Comparison of ENCODE assay signal across 19 cellular contexts in the genomic region with DNA sequence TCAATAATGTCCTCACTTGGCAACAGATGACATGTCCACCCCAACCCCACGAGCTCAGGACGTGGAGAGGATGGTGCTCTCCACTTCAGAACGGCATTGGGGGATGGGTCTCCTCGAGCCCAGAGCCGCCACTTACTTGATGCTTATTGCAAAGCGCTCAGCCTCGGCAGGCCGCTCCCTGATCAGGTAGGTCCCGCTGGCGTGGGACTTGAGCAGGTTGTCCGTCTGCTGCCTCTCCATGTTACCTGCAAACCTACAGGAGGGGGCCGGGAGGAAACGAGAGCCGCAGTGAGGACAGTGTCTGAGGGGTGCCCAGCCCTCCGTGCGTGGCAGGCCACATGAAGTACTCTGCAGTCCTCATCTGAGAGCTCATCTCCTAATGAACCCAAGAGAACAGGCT.
"Had no signal": no experiment of that assay in that cellular context is flagged by ENCODE, and none has a peak within 500 bp of the region (broad histone marks: within the 10 kb centered on the region; RNA-seq: fewer than 3 reads in every experiment).

No MANE protein-coding gene starts in this region.

- H3K9me3 Mint-ChIP-seq: activated naive CD4-positive, alpha-beta T cell treated with anti-CD3 and anti-CD28 coated beads, Interleukin-2, amount 50 U/mL, for 72 hours; brain; dendritic cell treated with granulocyte-macrophage colony-stimulating factor and Interleukin-4, amounts not matched to agents 40 ng/mL and 50 ng/mL, for 4 days; stimulated activated naive CD8-positive, alpha-beta T cell treated with anti-CD3 and anti-CD28 coated beads, Interleukin-15, amount 100 ng/mL, for 72 hours had no signal

- H3K4me3 Mint-ChIP-seq: activated CD8-positive, alpha-beta memory T cell treated with anti-CD3 and anti-CD28 coated beads, Interleukin-2, amount 10 ng/mL, durations not matched to agents 7 days and 5 days; activated T-cell treated with anti-CD3 and anti-CD28 coated beads, Interleukin-2, amount 50 U/mL, for 24 hours; brain; dendritic cell treated with granulocyte-macrophage colony-stimulating factor and Interleukin-4, amounts not matched to agents 40 ng/mL and 50 ng/mL, for 4 days; stimulated activated naive CD8-positive, alpha-beta T cell treated with anti-CD3 and anti-CD28 coated beads, Interleukin-15, amount 100 ng/mL, for 72 hours; T-cell had no signal

- H3K27ac ChIP-seq: neutrophil, SK-N-MC had no signal

- H3K27me3 Mint-ChIP-seq: activated CD8-positive, alpha-beta memory T cell treated with anti-CD3 and anti-CD28 coated beads, Interleukin-2, amount 10 ng/mL, durations not matched to agents 7 days and 5 days; activated T-cell treated with anti-CD3 and anti-CD28 coated beads, Interleukin-2, amount 50 U/mL, for 24 hours; brain; dendritic cell treated with granulocyte-macrophage colony-stimulating factor and Interleukin-4, amounts not matched to agents 40 ng/mL and 50 ng/mL, for 4 days; naive B cell; progenitor cell of endocrine pancreas; stimulated activated naive CD8-positive, alpha-beta T cell treated with anti-CD3 and anti-CD28 coated beads, Interleukin-15, amount 100 ng/mL, for 72 hours; T-cell had no signal

- H3K4me3 ChIP-seq: SK-N-MC had no signal

- H3K27ac Mint-ChIP-seq: activated CD8-positive, alpha-beta memory T cell treated with anti-CD3 and anti-CD28 coated beads, Interleukin-2, amount 10 ng/mL, durations not matched to agents 7 days and 5 days; activated naive CD4-positive, alpha-beta T cell treated with anti-CD3 and anti-CD28 coated beads, Interleukin-2, amount 50 U/mL, for 72 hours; activated T-cell treated with anti-CD3 and anti-CD28 coated beads, Interleukin-2, amount 50 U/mL, for 24 hours; dendritic cell treated with granulocyte-macrophage colony-stimulating factor and Interleukin-4, amounts not matched to agents 40 ng/mL and 50 ng/mL, for 4 days; T-cell had no signal

- H3K36me3 Mint-ChIP-seq: activated CD8-positive, alpha-beta memory T cell treated with anti-CD3 and anti-CD28 coated beads, Interleukin-2, amount 10 ng/mL, durations not matched to agents 7 days and 5 days had no signal

- H3K36me3 ChIP-seq: neutrophil had no signal

- H3K27me3 ChIP-seq: neutrophil had no signal

- DNase-seq: activated CD4-positive, alpha-beta T cell treated with anti-CD3 and anti-CD28 coated beads, Interleukin-2, amount 50 U/mL, for 48 hours; activated CD8-positive, alpha-beta memory T cell treated with anti-CD3 and anti-CD28 coated beads, Interleukin-2, amount 10 ng/mL, durations not matched to agents 7 days and 5 days; activated effector memory CD4-positive, alpha-beta T cell treated with Interleukin-2 at 50 U/mL for 16 hours; activated T-cell treated with anti-CD3 and anti-CD28 coated beads, Interleukin-2, amount 50 U/mL, for 24 hours; amygdala; effector memory CD4-positive, alpha-beta T cell; foreskin melanocyte; naive B cell; stimulated activated CD4-positive, alpha-beta T cell treated with anti-CD3 and anti-CD28 coated beads, Interleukin-1b, Interleukin-23, amount 100 ng/mL, for 48 hours; stimulated activated naive CD8-positive, alpha-beta T cell treated with anti-CD3 and anti-CD28 coated beads, Interleukin-15, amount 100 ng/mL, for 72 hours; T-cell; T-helper 9 cell had no signal

- H3K4me1 Mint-ChIP-seq: activated CD8-positive, alpha-beta memory T cell treated with anti-CD3 and anti-CD28 coated beads, Interleukin-2, amount 10 ng/mL, durations not matched to agents 7 days and 5 days; brain; naive B cell; stimulated activated naive CD8-positive, alpha-beta T cell treated with anti-CD3 and anti-CD28 coated beads, Interleukin-15, amount 100 ng/mL, for 72 hours; T-cell had no signal

- ATAC-seq: activated CD8-positive, alpha-beta memory T cell treated with anti-CD3 and anti-CD28 coated beads, Interleukin-2, amount 10 ng/mL, durations not matched to agents 7 days and 5 days; activated naive CD4-positive, alpha-beta T cell treated with anti-CD3 and anti-CD28 coated beads, Interleukin-2, amount 50 U/mL, for 72 hours; sciatic nerve; stimulated activated naive CD8-positive, alpha-beta T cell treated with anti-CD3 and anti-CD28 coated beads, Interleukin-15, amount 100 ng/mL, for 72 hours; T-cell had no signal

- H3K9me3 ChIP-seq: neutrophil had no signal
